In genomic region chr11:111663820-111664219, GRCh38 we compare ENCODE assay signal across 15 cellular contexts.
DNase-seq lines count a peak whose midpoint lies in the region; ATAC-seq and TF ChIP-seq lines count a peak whose summit lies in the region.
"Had no signal": no experiment of that assay in that cellular context is flagged by ENCODE, and none has a peak within 500 bp of the region (broad histone marks: within the 10 kb centered on the region; RNA-seq: fewer than 3 reads in every experiment).

No MANE protein-coding gene starts in this region.

- in situ Hi-C loops in HAP-1 (cut with MboI; ENCODE audit: low sequenced_read_pairs), result no loop called here

- H3K4me3 ChIP-seq in adrenal gland (no peak overlapping the region), testis (no peak overlapping the region), HAP-1 (no peak overlapping the region)

- no peak for TF ChIP-seq CTCF in adrenal gland (IDR thresholded peaks at IDR 0.05)
- TF ChIP-seq CTCF in testis (IDR thresholded peaks at IDR 0.05), result no peak

- intact Hi-C loops in adrenal gland (cut with DNase I) (no loop called here), testis (cut with DNase I; ENCODE audit: low total_unique reads) (no loop called here)

- no peaks in the 10 kb centered on the region for H3K9me3 ChIP-seq in adrenal gland (replicated peaks in 1 of 3)
- H3K9me3 ChIP-seq in testis, result no peaks in the 10 kb centered on the region
- H3K9me3 ChIP-seq in HAP-1, result no peaks in the 10 kb centered on the region

- H3K4me1 ChIP-seq in adrenal gland (replicated peaks in 1 of 2), result peaks cover 13% of the 10 kb centered on the region in 2 donors
- peaks cover 5% of the 10 kb centered on the region for H3K4me1 ChIP-seq in testis
- H3K4me1 ChIP-seq in HAP-1, result no peaks in the 10 kb centered on the region

- DNase-seq in NCI-H82 (lab: John Stamatoyannopoulos, UW) (peak; percentile 2), NCI-H82 treated with DMSO at 0.1 percent for 48 hours (lab: John Stamatoyannopoulos, UW; ENCODE audit: unreplicated experiment) (no peak), adrenal gland (peak in 6 of 7 donors; percentile 46 to 75 (median 58)), iris pigment epithelial cell (ENCODE audit: low read depth) (peak; percentile 42), testis (peak; percentile 57), HAP-1 (ENCODE audit: low spot score in 2 of 2) (no peak)
- DNase-seq in activated CD4-positive, alpha-beta T cell treated with anti-CD3 and anti-CD28 coated beads for 4 hours, result no peak
- DNase-seq: activated CD4-positive, alpha-beta T cell treated with anti-CD3 and anti-CD28 coated beads, Interleukin-2, amount 50 U/mL, for 1 hour; endodermal cell; GF-D8; glutamatergic neuron; HFFc6; NCI-H187 treated with DMSO at 0.1 percent for 48 hours; T-helper 1 cell had no signal

- no peaks in the 10 kb centered on the region for H3K36me3 ChIP-seq in adrenal gland (replicated peaks in 1 of 2)
- no peaks in the 10 kb centered on the region for H3K36me3 ChIP-seq in testis (ENCODE audit: low read depth, missing control alignments)
- H3K36me3 ChIP-seq in HAP-1 (replicated peaks), result no peaks in the 10 kb centered on the region; the same call in 1 of the 2 replicates

- TF ChIP-seq POLR2A in adrenal gland (IDR thresholded peaks at IDR 0.05) (no peak), testis (IDR thresholded peaks at IDR 0.05) (no peak)

- no peak for ATAC-seq in GM21390 (IDR thresholded peaks at IDR 0.05; ENCODE audit: unreplicated experiment)

- H3K27me3 ChIP-seq in adrenal gland, result no peaks in the 10 kb centered on the region
- no peaks in the 10 kb centered on the region for H3K27me3 ChIP-seq in testis
- no peaks in the 10 kb centered on the region for H3K27me3 ChIP-seq in HAP-1 (ENCODE audit: low read depth)

- H3K27ac ChIP-seq in adrenal gland (no peak overlapping the region), testis (no peak overlapping the region)

Comparison
In these comparisons a context has a peak if more than half of its experiments do, and no peak if none do; other contexts are left out.
1. DNase-seq: peak in NCI-H82 (single experiment), adrenal gland (6 of 7), iris pigment epithelial cell (single experiment) and testis (single experiment); none in NCI-H82 treated with DMSO at 0.1 percent for 48 hours (single experiment), activated CD4-positive, alpha-beta T cell treated with anti-CD3 and anti-CD28 coated beads for 4 hours (0 of 2) and HAP-1 (0 of 2).